Comparison of ENCODE assay signal across 2 cellular contexts in genomic region chr6:160134337-160134751, GRCh38. TPM values are rescaled to one million over a fixed set of nuclear protein-coding genes. Genes with fewer than 3 reads are reported as not detected.
"Had no signal": no experiment of that assay in that cellular context is flagged by ENCODE, and none has a peak within 500 bp of the region (broad histone marks: within the 10 kb centered on the region; RNA-seq: fewer than 3 reads in every experiment).

No MANE protein-coding gene starts in this region.

RNA-seq across cellular contexts. Expression of gene SLC22A1, which starts 12.7 kb away (rescaled TPM):
- total RNA-seq: cardiac septum, lung microvascular endothelial cell had no signal
